ENCODE assay signal across 10 cellular contexts in the genomic region with DNA sequence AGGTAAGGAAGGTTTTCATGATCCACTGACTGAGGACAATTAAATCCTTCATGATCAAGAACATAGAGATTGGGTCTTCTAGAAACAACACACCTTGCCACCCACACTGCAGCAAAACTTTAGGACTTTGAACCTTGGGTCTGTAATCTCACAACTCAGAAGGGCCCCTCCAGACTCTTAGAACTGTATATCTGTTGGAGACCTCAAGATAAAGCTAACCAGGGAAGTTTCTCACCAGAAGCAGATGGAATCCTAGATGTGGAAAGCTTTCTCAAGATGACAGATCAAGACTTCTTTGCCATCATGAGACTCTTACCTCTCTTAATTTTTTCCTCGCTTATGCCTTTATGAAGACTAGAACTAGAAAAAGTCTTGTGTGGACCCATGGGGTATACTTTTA.
"Had no signal": no experiment of that assay in that cellular context is flagged by ENCODE, and none has a peak within 500 bp of the region (broad histone marks: within the 10 kb centered on the region; RNA-seq: fewer than 3 reads in every experiment).

No MANE protein-coding gene starts in this region.

- H3K9me3 Mint-ChIP-seq: GM23338, HFFc6 had no signal

- FAIRE-seq: H1, H54, HepG2 had no signal

- H3K4me3 ChIP-seq: GM23338 had no signal

- H3K4me3 Mint-ChIP-seq: GM23338, H9, HFFc6 had no signal

- H3K27ac ChIP-seq: HL-60, KMS-11 had no signal

- DNase-seq: H9, HCEC 1CT, HFFc6, KBM-7 had no signal

- ATAC-seq: GM23338, HepG2 had no signal

- H3K4me2 ChIP-seq: GM23338, KMS-11 had no signal

- H2AFZ ChIP-seq: GM23338 had no signal

- H3K9ac ChIP-seq: KMS-11 had no signal

- H3K27ac Mint-ChIP-seq: GM23338, H9, HFFc6 had no signal
